ENCODE assay signal across 12 cellular contexts in genomic region chr1:14946567-14947285, GRCh38.
DNase-seq lines count a peak whose midpoint lies in the region; ATAC-seq, FAIRE-seq and TF ChIP-seq lines count a peak whose summit lies in the region.
"Had no signal": no experiment of that assay in that cellular context is flagged by ENCODE, and none has a peak within 500 bp of the region (broad histone marks: within the 10 kb centered on the region; RNA-seq: fewer than 3 reads in every experiment).

No MANE protein-coding gene starts in this region.

- H3K23ac ChIP-seq in H1 (ENCODE audit: insufficient read length) = no peak overlapping the region
- no peak overlapping the region for H3K23ac ChIP-seq in mesenchymal stem cell (ENCODE audit: low read length in 2 of 2)

- H3K27ac ChIP-seq in PC-3 (ENCODE audit: low read length) (no peak overlapping the region), H1 (ENCODE audit: low read depth, low read length) (no peak overlapping the region), mesenchymal stem cell (ENCODE audit: low read length, poor library complexity, severe bottlenecking) (peak overlapping the region; percentile 100), urinary bladder (ENCODE audit: low read depth) (peak overlapping the region; percentile 35)

- no peaks in the 10 kb centered on the region for H3K79me1 ChIP-seq in H1 (ENCODE audit: low read depth, low read length)
- H3K79me1 ChIP-seq in mesenchymal stem cell (replicated peaks; ENCODE audit: low read length, poor library complexity, severe bottlenecking) = peaks cover 16% of the 10 kb centered on the region

- FAIRE-seq in H1 (lab: Jason Lieb, UNC) = no peak
- FAIRE-seq: GM12878 had no signal

- H4K5ac ChIP-seq in H1 (ENCODE audit: insufficient read length, low read depth, low read length) = no peak overlapping the region

- H2BK5ac ChIP-seq in H1 (ENCODE audit: low read depth, low read length) (no peak overlapping the region), mesenchymal stem cell (ENCODE audit: low read depth, low read length, poor library complexity, severe bottlenecking) (peak overlapping the region; percentile 24)

- BruUV-seq in PC-3 (replicated peaks; lab: Mats Ljungman, UMichigan) = no TSS peak

- H3K18ac ChIP-seq in H1 (ENCODE audit: extremely low read depth, low read length) (no peak overlapping the region), mesenchymal stem cell (ENCODE audit: low read depth in 1 of 2, low read length in 2 of 2) (peak overlapping the region; percentile 55 to 92)

- H2AFZ ChIP-seq in PC-3 (ENCODE audit: low read length) (peak overlapping the region; percentile 32; the same call in 1 of the 2 replicates), H1 (ENCODE audit: low read length) (no peak overlapping the region), mesenchymal stem cell (ENCODE audit: low read depth, low read length) (no peak overlapping the region)

- 92% methylated on average over 19 of the region's 19 CpGs; no CpG with 5 or more reads in 1 of the 2 experiments for WGBS in H1 (ENCODE audit: extremely low coverage in 1 of 2, insufficient coverage in 1 of 2, insufficient read length in 1 of 2, insufficient replicate concordance in 2 of 2, low coverage in 1 of 2, low lambda C conversion rate in 2 of 2, missing lambda C conversion rate in 1 of 2), 2 experiments
- WGBS in mesenchymal stem cell = 48% methylated on average over 19 of the region's 19 CpGs
- 55% methylated on average over 19 of the region's 19 CpGs for WGBS in urinary bladder

- peaks cover 2% of the 10 kb centered on the region; the same call in 1 of the 2 replicates for H3K23me2 ChIP-seq in H1 (ENCODE audit: low read depth, low read length)

- TF ChIP-seq POLR2A in H1 (IDR thresholded peaks at IDR 0.05; ENCODE audit: control extremely low read depth in 1 of 2, low read depth in 2 of 2, low read length in 2 of 2) = no peak

- H3K79me2 ChIP-seq in PC-3 (ENCODE audit: low read length) (no peaks in the 10 kb centered on the region), H1 (ENCODE audit: control insufficient read depth in 1 of 2, insufficient read depth in 2 of 2, low read length in 2 of 2) (no peaks in the 10 kb centered on the region; a peak in 1 of 4 replicates)

- no peaks in the 10 kb centered on the region for H3K9me2 ChIP-seq in PC-3 (replicated peaks; ENCODE audit: low read length)

- H3K4me3 ChIP-seq in PC-3 (ENCODE audit: low read length) (no peak overlapping the region), H1 (ENCODE audit: extremely low read depth in 1 of 4, insufficient read depth in 2 of 4, low read depth in 3 of 4, low read length in 4 of 4) (no peak overlapping the region), mesenchymal stem cell (ENCODE audit: insufficient read depth in 1 of 2, low read depth in 1 of 2, low read length in 2 of 2) (peak overlapping the region in 1 of 2 experiments; percentile 64), urinary bladder (ENCODE audit: low read depth, low read length) (no peak overlapping the region), BE2C (ENCODE audit: low read depth, low read length) (no peak overlapping the region)
- H3K4me3 ChIP-seq: GM12878 had no signal

- peak; percentile 42 for ATAC-seq in PC-3
- ATAC-seq: GM12878 had no signal

- H2AK5ac ChIP-seq in H1 (ENCODE audit: low read depth, low read length) = no peak overlapping the region
- peak overlapping the region; percentile 83 for H2AK5ac ChIP-seq in mesenchymal stem cell (ENCODE audit: low read length, severe bottlenecking)

- no peak overlapping the region for H3K9ac ChIP-seq in PC-3 (ENCODE audit: low read length)
- no peak overlapping the region for H3K9ac ChIP-seq in H1 (replicated peaks in 1 of 4; ENCODE audit: extremely low read depth in 1 of 4, low read depth in 3 of 4, low read length in 3 of 4)
- peak overlapping the region; percentile 62 for H3K9ac ChIP-seq in mesenchymal stem cell (ENCODE audit: low read length)

- no peak overlapping the region for H4K8ac ChIP-seq in H1 (ENCODE audit: extremely low read depth, insufficient read depth, low read length)
- H4K8ac ChIP-seq in mesenchymal stem cell (ENCODE audit: low read length) = peak overlapping the region; percentile 10

- H3K4ac ChIP-seq in H1 (replicated peaks; ENCODE audit: insufficient read length, low read depth, low read length) (no peak overlapping the region), mesenchymal stem cell (ENCODE audit: low read depth in 1 of 2, low read length in 2 of 2) (peak overlapping the region; percentile 39 to 69)

- no peak for TF ChIP-seq RAD21 in H1 (IDR thresholded peaks at IDR 0.05 in 1 of 2, conservative IDR thresholded peaks at IDR 0.05 in 1 of 2; ENCODE audit: low read depth in 2 of 2, low read length in 2 of 2)

- TF ChIP-seq EP300 in H1 (IDR thresholded peaks at IDR 0.05; ENCODE audit: borderline replicate concordance in 1 of 2, low read depth in 2 of 2, low read length in 2 of 2) = no peak

- H4K20me1 ChIP-seq in PC-3 (ENCODE audit: low read length) (no peaks in the 10 kb centered on the region), H1 (replicated peaks in 1 of 2; ENCODE audit: control insufficient read depth in 1 of 2, insufficient read depth in 2 of 2, low read length in 2 of 2) (no peaks in the 10 kb centered on the region)

- no peak overlapping the region for H3K4me2 ChIP-seq in PC-3 (ENCODE audit: low read length)
- no peak overlapping the region for H3K4me2 ChIP-seq in H1 (ENCODE audit: insufficient read depth in 1 of 2, low read depth in 2 of 2, low read length in 2 of 2)
- H3K4me2 ChIP-seq in mesenchymal stem cell (ENCODE audit: low read length, poor library complexity, severe bottlenecking) = peak overlapping the region; percentile 57

- H2BK15ac ChIP-seq in H1 (ENCODE audit: low read length) (0 out of 2 replicates have a peak overlapping the region, but pooled peaks have one; percentile 8), mesenchymal stem cell (ENCODE audit: low read depth, poor library complexity, severe bottlenecking) (peak overlapping the region; percentile 89)

- no peak overlapping the region for H3K56ac ChIP-seq in H1 (replicated peaks; ENCODE audit: insufficient read length, low read depth, low read length)

- DNase-seq in PC-3 (peak; percentile 16), H1 (ENCODE audit: low read depth in 1 of 2, low spot score in 2 of 2) (no peak), mesenchymal stem cell (peak; percentile 84), BE2C (no peak), DMS53 (lab: John Stamatoyannopoulos, UW) (no peak), HPDE6-E6E7 (ENCODE audit: extremely low spot score) (no peak), GM19238 (ENCODE audit: insufficient read length, low spot score) (no peak)
- DNase-seq: activated naive CD8-positive, alpha-beta T cell treated with anti-CD3 and anti-CD28 coated beads, Interleukin-2, amount 10 ng/mL, durations not matched to agents 7 days and 5 days; NCI-H748 treated with DMSO at 0.1 percent for 48 hours; stimulated activated CD4-positive, alpha-beta T cell treated with anti-CD3 and anti-CD28 coated beads, Interleukin-1b, Interleukin-23, amount 100 ng/mL, for 48 hours had no signal

- intact Hi-C loops in PC-3 (cut with micrococcal nuclease) = no loop called here

- H3K14ac ChIP-seq in H1 (ENCODE audit: insufficient read length) (no peak overlapping the region), mesenchymal stem cell (ENCODE audit: low read length in 2 of 2) (no peak overlapping the region)

- CTCF ChIA-PET in PC-3 (lab: Charles Lee) (no interaction called here), H1 (lab: Charles Lee; ENCODE audit: partially characterized antibody) (interaction anchor here (0.5 to 2.2 kb wide), 9 partner anchors 10 to 296 kb away, joined by 3 to 7 read pairs (median 3); no protein-coding TSS in a partner anchor)

- H3K4me1 ChIP-seq in PC-3 (ENCODE audit: insufficient read depth, low read length) = peaks cover 9% of the 10 kb centered on the region
- peaks cover 12 to 36% (median 21%) of the 10 kb centered on the region in 4 experiments for H3K4me1 ChIP-seq in H1 (replicated peaks in 1 of 4; ENCODE audit: control insufficient read depth in 3 of 4, insufficient read depth in 4 of 4, low read length in 3 of 4)
- H3K4me1 ChIP-seq in mesenchymal stem cell (ENCODE audit: control insufficient read depth, insufficient read depth, low read depth, low read length) = peaks cover 69% of the 10 kb centered on the region
- H3K4me1 ChIP-seq in urinary bladder (ENCODE audit: insufficient read depth) = no peaks in the 10 kb centered on the region
- H3K4me1 ChIP-seq in BE2C = no peaks in the 10 kb centered on the region

- H3K36me3 ChIP-seq in PC-3 (ENCODE audit: low read depth, low read length) (no peaks in the 10 kb centered on the region), H1 (ENCODE audit: control insufficient read depth in 2 of 4, insufficient read depth in 4 of 4, low read length in 3 of 4) (no peaks in the 10 kb centered on the region), mesenchymal stem cell (ENCODE audit: control insufficient read depth in 1 of 2, insufficient read depth in 2 of 2, low read depth in 1 of 2, low read length in 2 of 2) (peaks cover 0 to under 1% of the 10 kb centered on the region in 2 experiments), urinary bladder (ENCODE audit: insufficient read depth) (no peaks in the 10 kb centered on the region), BE2C (no peaks in the 10 kb centered on the region)

- H2BK20ac ChIP-seq in H1 (ENCODE audit: low read length) = no peak overlapping the region

- H3K27me3 ChIP-seq in PC-3 (ENCODE audit: low read length) (no peaks in the 10 kb centered on the region), H1 (replicated peaks in 1 of 4; ENCODE audit: control insufficient read depth in 3 of 4, extremely low read depth in 1 of 4, insufficient read depth in 3 of 4, low read length in 3 of 4) (no peaks in the 10 kb centered on the region), mesenchymal stem cell (ENCODE audit: control insufficient read depth in 1 of 2, insufficient read depth in 1 of 2, low read length in 2 of 2) (no peaks in the 10 kb centered on the region), BE2C (no peaks in the 10 kb centered on the region)

- H2BK120ac ChIP-seq in H1 (replicated peaks; ENCODE audit: low read depth, low read length) = no peak overlapping the region
- peak overlapping the region; percentile 50 for H2BK120ac ChIP-seq in mesenchymal stem cell (ENCODE audit: low read depth, low read length)

- H3K9me3 ChIP-seq in PC-3 (ENCODE audit: low read length) (no peaks in the 10 kb centered on the region), H1 (ENCODE audit: insufficient read depth in 2 of 2, low read depth in 1 of 2, low read length in 1 of 2) (no peaks in the 10 kb centered on the region), mesenchymal stem cell (ENCODE audit: control insufficient read depth, low read length) (no peaks in the 10 kb centered on the region), BE2C (no peaks in the 10 kb centered on the region)

- no peak for TF ChIP-seq CTCF in PC-3 (conservative IDR thresholded peaks at IDR 0.05; ENCODE audit: low read depth, low read length)
- TF ChIP-seq CTCF in H1 (IDR thresholded peaks at IDR 0.05; ENCODE audit: control extremely low read depth in 1 of 3, insufficient read depth in 1 of 3, low read depth in 1 of 3, low read length in 3 of 3) = no peak
- no peak for TF ChIP-seq CTCF in BE2C (IDR thresholded peaks at IDR 0.05; ENCODE audit: low read depth, low read length)

- H3F3A ChIP-seq in PC-3 (ENCODE audit: low read length, unreplicated experiment) = no peaks in the 10 kb centered on the region

- no peak overlapping the region for H4K91ac ChIP-seq in H1 (replicated peaks; ENCODE audit: insufficient read length, low read length)
- H4K91ac ChIP-seq in mesenchymal stem cell (ENCODE audit: low read length) = peak overlapping the region; percentile 23

- H2BK12ac ChIP-seq in H1 (ENCODE audit: low read depth, low read length) (no peak overlapping the region), mesenchymal stem cell (ENCODE audit: low read length in 2 of 2) (peak overlapping the region; percentile 64 to 88)

- POLR2A ChIA-PET in PC-3 (lab: Charles Lee; ENCODE audit: unreplicated experiment) = no interaction called here
- POLR2A ChIA-PET in H1 (lab: Charles Lee; ENCODE audit: partially characterized antibody) = interaction anchor here (0.6 kb wide), 1 partner anchor 53 kb away, joined by 3 read pairs; no protein-coding TSS in a partner anchor

Comparison
In these comparisons a context has a peak if more than half of its experiments do, and no peak if none do; other contexts are left out.
1. DNase-seq: peak in PC-3 (single experiment) and mesenchymal stem cell (single experiment); none in H1 (0 of 2), BE2C (single experiment), DMS53 (single experiment), HPDE6-E6E7 (single experiment) and GM19238 (single experiment).
2. H3K27ac ChIP-seq: peak in mesenchymal stem cell (single experiment) and urinary bladder (single experiment); none in PC-3 (single experiment) and H1 (single experiment).